8 cellular contexts compared by ENCODE assay signal in the genomic region with DNA sequence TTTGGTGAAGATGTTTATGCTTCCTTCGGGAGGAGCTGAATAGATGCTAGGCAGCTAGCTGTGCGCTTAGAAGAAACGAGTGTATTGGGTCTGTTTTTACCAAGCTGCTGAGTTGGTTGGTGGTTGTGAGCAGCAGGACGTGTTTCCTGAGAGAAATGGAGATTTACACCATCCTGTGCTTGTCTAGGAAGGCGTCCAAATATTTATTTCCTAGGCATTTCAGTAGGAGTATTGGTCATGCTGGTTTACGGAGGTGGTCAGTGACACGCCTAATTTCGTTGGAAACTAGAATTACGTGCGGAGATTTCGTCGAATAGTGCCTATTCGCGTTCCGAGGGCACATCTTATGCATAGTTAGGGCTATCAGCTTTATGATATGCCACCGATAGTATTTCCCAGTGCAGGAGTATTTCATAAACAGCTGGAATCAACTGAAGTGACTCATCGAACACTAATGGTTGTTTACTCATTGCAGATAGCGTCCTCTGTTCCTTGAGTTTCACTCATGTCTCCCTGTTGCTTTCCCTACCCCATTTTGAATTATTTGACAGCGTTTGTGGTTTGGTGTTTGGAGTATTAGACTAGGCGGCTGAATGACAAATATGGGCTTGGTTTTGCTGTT. TPM values are rescaled to one million over a fixed set of nuclear protein-coding genes. Genes with fewer than 3 reads are reported as not detected.
DNase-seq lines count a peak whose midpoint lies in the region; ATAC-seq and TF ChIP-seq lines count a peak whose summit lies in the region.

No MANE protein-coding gene starts in this region.

- H3K27me3 ChIP-seq in ACC112 (ENCODE audit: insufficient read depth, low read length) (no peaks in the 10 kb centered on the region), thoracic aorta (replicated peaks; ENCODE audit: insufficient read depth) (no peaks in the 10 kb centered on the region)

- H3K9me2 ChIP-seq in OCI-LY7 (ENCODE audit: insufficient read depth, low read length) = 0 out of 2 replicates have a peak, but pooled peaks cover 4% of the 10 kb centered on the region

- peak overlapping the region; percentile 99 for H3K4me3 ChIP-seq in ACC112 (ENCODE audit: low read depth, low read length)
- peak overlapping the region; percentile 74 for H3K4me3 ChIP-seq in GM12864 (ENCODE audit: low read depth, low read length)
- H3K4me3 ChIP-seq in OCI-LY7 (ENCODE audit: low read depth, low read length, poor library complexity, severe bottlenecking) = peak overlapping the region; percentile 81
- peak overlapping the region; percentile 89 for H3K4me3 ChIP-seq in choroid plexus epithelial cell (ENCODE audit: low read depth, low read length)
- peak overlapping the region; percentile 66 for H3K4me3 ChIP-seq in lower leg skin (ENCODE audit: low read depth, poor library complexity, severe bottlenecking)
- H3K4me3 ChIP-seq in thoracic aorta = peak overlapping the region; percentile 83

- CTCF ChIA-PET in OCI-LY7 (lab: Charles Lee; ENCODE audit: unreplicated experiment) = no interaction called here

- WGBS in lower leg skin, 2 donors = 1% methylated on average over 20 of the region's 20 CpGs

- H3K9me3 ChIP-seq in OCI-LY7 (ENCODE audit: low read length) (no peaks in the 10 kb centered on the region), thoracic aorta (no peaks in the 10 kb centered on the region)

- H3K4me1 ChIP-seq in ACC112 (ENCODE audit: control insufficient read depth, insufficient read depth, low read length, unreplicated experiment) (peaks cover 14% of the 10 kb centered on the region), OCI-LY7 (ENCODE audit: insufficient read depth, low read length, poor library complexity, severe bottlenecking) (peaks cover 29% of the 10 kb centered on the region), thoracic aorta (ENCODE audit: control insufficient read depth in 1 of 2, low read depth in 2 of 2) (peaks cover 8 to 21% of the 10 kb centered on the region in 2 donors)

- H3K27ac ChIP-seq in ACC112 (ENCODE audit: low read depth, low read length) = peak overlapping the region; percentile 98
- H3K27ac ChIP-seq in OCI-LY7 (ENCODE audit: low read depth, low read length, poor library complexity, severe bottlenecking) = peak overlapping the region; percentile 76
- H3K27ac ChIP-seq in thoracic aorta = peak overlapping the region; percentile 91 to 94

- no peak for TF ChIP-seq CTCF in GM12864 (IDR thresholded peaks at IDR 0.05; ENCODE audit: low read depth, low read length, missing control alignments)
- TF ChIP-seq CTCF in OCI-LY7 (conservative IDR thresholded peaks at IDR 0.05; ENCODE audit: low read length) = peak; percentile 20; the same call in 1 of the 2 replicates
- TF ChIP-seq CTCF in choroid plexus epithelial cell (conservative IDR thresholded peaks at IDR 0.05; ENCODE audit: low read depth, low read length) = no peak
- TF ChIP-seq CTCF in lower leg skin (IDR thresholded peaks at IDR 0.05) = no peak
- no peak for TF ChIP-seq CTCF in thoracic aorta (IDR thresholded peaks at IDR 0.05)

- peak; percentile 27 for ATAC-seq in HG03097 (IDR thresholded peaks at IDR 0.05; ENCODE audit: low FRiP score, unreplicated experiment)
- no peak for ATAC-seq in thoracic aorta (ENCODE audit: insufficient number of reproducible peaks, low FRiP score, low read depth)

- TF ChIP-seq POLR2A in lower leg skin (IDR thresholded peaks at IDR 0.05) = no peak

- H3K4me2 ChIP-seq in OCI-LY7 (ENCODE audit: low read length) = peak overlapping the region; percentile 77

- DNase-seq in GM12864 (ENCODE audit: low read depth) (no peak), OCI-LY7 (ENCODE audit: low spot score) (no peak), choroid plexus epithelial cell (ENCODE audit: low read depth) (peak; percentile 77), lower leg skin (ENCODE audit: low spot score in 2 of 2) (no peak), thoracic aorta (ENCODE audit: low spot score) (no peak)
- no peak for DNase-seq in stimulated activated CD4-positive, alpha-beta T cell treated with anti-CD3 and anti-CD28 coated beads, Interleukin-4, amount 100 ng/mL, for 1 hour

- POLR2A ChIA-PET in OCI-LY7 (lab: Charles Lee) = interaction anchor here (0.5 to 1.2 kb wide), 5 partner anchors 9 to 543 kb away, joined by 3 to 4 read pairs (median 4); no protein-coding TSS in a partner anchor

- H3K79me2 ChIP-seq in ACC112 (ENCODE audit: control insufficient read depth, insufficient read depth, low read length, unreplicated experiment) (peaks cover 54% of the 10 kb centered on the region), OCI-LY7 (ENCODE audit: insufficient read depth, low read depth, low read length) (peaks cover 44% of the 10 kb centered on the region)

- 0 out of 2 replicates have a peak, but pooled peaks cover 7% of the 10 kb centered on the region for H4K20me1 ChIP-seq in OCI-LY7 (ENCODE audit: insufficient read depth, low read length)

- H2AFZ ChIP-seq in ACC112 (ENCODE audit: low read length, unreplicated experiment) = peak overlapping the region; percentile 61
- H2AFZ ChIP-seq in OCI-LY7 (ENCODE audit: low read length) = peak overlapping the region; percentile 95

- intact Hi-C loops in OCI-LY7 (cut with micrococcal nuclease; ENCODE audit: unreplicated experiment) (loop anchor here (10.0 kb wide), 1 partner anchor 176 kb away; the partner anchor contains the start of genes THAP2 and ZFC3H1), lower leg skin (cut with DNase I; ENCODE audit: low total_unique reads) (loop anchor here (10.0 kb wide), 1 partner anchor 66 kb away; no protein-coding TSS in a partner anchor)

- BruUV-seq in OCI-LY7 (replicated peaks; lab: Mats Ljungman, UMichigan) = no TSS peak

- peaks cover 6% of the 10 kb centered on the region; the same call in 1 of the 2 replicates for H3K36me3 ChIP-seq in ACC112 (ENCODE audit: insufficient read depth, low read length)
- peaks cover 11% of the 10 kb centered on the region; the same call in 1 of the 2 replicates for H3K36me3 ChIP-seq in OCI-LY7 (ENCODE audit: insufficient read depth, low read length)
- no peaks in the 10 kb centered on the region for H3K36me3 ChIP-seq in thoracic aorta

RNA-seq across cellular contexts. Expression of gene TBC1D15, which starts 0.8 kb away (rescaled TPM):
- 12.1 and 12.4 TPM in 2 replicates for total RNA-seq in OCI-LY7 (2014; rRNA removed; shearing (Covaris generic))
- 37.9 and 39.9 TPM in 2 replicates for total RNA-seq in OCI-LY7 (2022)
- total RNA-seq in lower leg skin = 10 to 100 TPM; 29.1 to 52.2 (median 41.3) TPM
- 10 to 100 TPM; 22.5 to 66.7 TPM for total RNA-seq in thoracic aorta
